ENCODE assay signal across 18 cellular contexts in genomic region chr11:117871784-117872183, GRCh38. TPM values are rescaled to one million over a fixed set of nuclear protein-coding genes. Genes with fewer than 3 reads are reported as not detected.
DNase-seq lines count a peak whose midpoint lies in the region; ATAC-seq and TF ChIP-seq lines count a peak whose summit lies in the region.
"Had no signal": no experiment of that assay in that cellular context is flagged by ENCODE, and none has a peak within 500 bp of the region (broad histone marks: within the 10 kb centered on the region; RNA-seq: fewer than 3 reads in every experiment).

No MANE protein-coding gene starts in this region.

- TF ChIP-seq EP300 in esophagus muscularis mucosa (IDR thresholded peaks at IDR 0.05) (no peak), transverse colon (IDR thresholded peaks at IDR 0.05; ENCODE audit: low read depth) (no peak)

- peak overlapping the region; percentile 56 for H3K4me3 Mint-ChIP-seq in neural crest cell

- H3K4me1 ChIP-seq in heart left ventricle (peaks cover 4 to 86% (median 57%) of the 10 kb centered on the region in 12 donors), right cardiac atrium (ENCODE audit: control insufficient read depth, insufficient read depth, low read length) (peaks cover 13% of the 10 kb centered on the region), esophagus muscularis mucosa (peaks cover 52 to 90% (median 77%) of the 10 kb centered on the region in 4 donors), transverse colon (peaks cover 7 to 61% (median 41%) of the 10 kb centered on the region in 4 donors), tibial artery (peaks cover 0 to 20% (median 12%) of the 10 kb centered on the region in 4 donors)

- in situ Hi-C loops in transverse colon (cut with MboI; ENCODE audit: low pct_ligation_motif_present in 1 of 4, low pct_unique_long_range_greater_than_20kb in 1 of 4, low sequenced_read_pairs in 3 of 4), result no loop called here

- DNase-seq in heart left ventricle (no peak), right cardiac atrium (no peak), esophagus muscularis mucosa (ENCODE audit: extremely low spot score) (peak; percentile 90), neural crest cell (ENCODE audit: low read depth, low spot score) (no peak), transverse colon (no peak), tibial artery (no peak), NCI-H2107 (lab: John Stamatoyannopoulos, UW) (no peak)
- no peak for DNase-seq in effector CD4-positive, alpha-beta T cell
- DNase-seq: 8988T, EL, KG1, NCI-H1048, NCI-H146, NCI-H2081 treated with DMSO at 0.1 percent for 48 hours, NCI-H2227 treated with DMSO at 0.1 percent for 48 hours, NCI-H526 treated with DMSO at 0.1 percent for 48 hours had no signal

- H3K27me3 ChIP-seq in heart left ventricle (peaks cover 0 to 18% (median 0%) of the 10 kb centered on the region in 9 donors), right cardiac atrium (ENCODE audit: control insufficient read depth, insufficient read depth) (no peaks in the 10 kb centered on the region), esophagus muscularis mucosa (peaks cover 0 to 13% (median 3%) of the 10 kb centered on the region in 4 donors), transverse colon (peaks cover 32% of the 10 kb centered on the region), tibial artery (peaks cover 4 to 42% of the 10 kb centered on the region in 2 donors)

- H3K27ac Mint-ChIP-seq in neural crest cell (ENCODE audit: unreplicated experiment), result no peak overlapping the region

- H3K27ac ChIP-seq in heart left ventricle (peak overlapping the region; percentile 26 to 96 (median 74)), right cardiac atrium (ENCODE audit: low read length) (no peak overlapping the region), esophagus muscularis mucosa (replicated peaks in 1 of 4) (peak overlapping the region in 3 of 4 donors; percentile 44 to 81 (median 79)), transverse colon (peak overlapping the region in 3 of 4 donors; percentile 80 to 90 (median 86)), tibial artery (no peak overlapping the region)

- H3K4me3 ChIP-seq in heart left ventricle (no peak overlapping the region), right cardiac atrium (ENCODE audit: low read length) (no peak overlapping the region), esophagus muscularis mucosa (no peak overlapping the region), transverse colon (no peak overlapping the region), tibial artery (no peak overlapping the region)

- ATAC-seq in heart left ventricle (no peak), right cardiac atrium (no peak)

- WGBS in heart left ventricle, 4 donors, result 75 to 85% (median 82%) methylated on average over 5 of the region's 5 CpGs
- WGBS in right cardiac atrium, result 77% methylated on average over 5 of the region's 5 CpGs
- 86% methylated on average over 5 of the region's 5 CpGs for WGBS in esophagus muscularis mucosa
- 74% methylated on average over 5 of the region's 5 CpGs; no CpG with 5 or more reads in 1 of the 2 donors for WGBS in transverse colon (ENCODE audit: low coverage in 1 of 2), 2 donors

- H3K36me3 Mint-ChIP-seq in neural crest cell (ENCODE audit: low read depth), result peaks cover 3% of the 10 kb centered on the region

- no peaks in the 10 kb centered on the region for H3K9me3 Mint-ChIP-seq in neural crest cell

- peaks cover 6% of the 10 kb centered on the region for H3K27me3 Mint-ChIP-seq in neural crest cell (ENCODE audit: low read depth)

- TF ChIP-seq POLR2A in heart left ventricle (IDR thresholded peaks at IDR 0.05), result no peak
- TF ChIP-seq POLR2A in esophagus muscularis mucosa (IDR thresholded peaks at IDR 0.05; ENCODE audit: low read depth), result no peak
- TF ChIP-seq POLR2A in transverse colon (IDR thresholded peaks at IDR 0.05), result no peak

- H3K36me3 ChIP-seq in heart left ventricle (peaks cover 0 to 4% (median 0%) of the 10 kb centered on the region in 9 donors), esophagus muscularis mucosa (no peaks in the 10 kb centered on the region), transverse colon (no peaks in the 10 kb centered on the region), tibial artery (no peaks in the 10 kb centered on the region)

- TF ChIP-seq CTCF in heart left ventricle (IDR thresholded peaks at IDR 0.05) (no peak), esophagus muscularis mucosa (IDR thresholded peaks at IDR 0.05) (no peak), neural crest cell (conservative IDR thresholded peaks at IDR 0.05) (no peak), transverse colon (IDR thresholded peaks at IDR 0.05) (no peak), tibial artery (IDR thresholded peaks at IDR 0.05) (no peak)

- H3K9me3 ChIP-seq in heart left ventricle, result no peaks in the 10 kb centered on the region
- H3K9me3 ChIP-seq in right cardiac atrium (ENCODE audit: control insufficient read depth, low read length), result no peaks in the 10 kb centered on the region
- H3K9me3 ChIP-seq in esophagus muscularis mucosa, result no peaks in the 10 kb centered on the region
- H3K9me3 ChIP-seq in transverse colon, result no peaks in the 10 kb centered on the region
- no peaks in the 10 kb centered on the region for H3K9me3 ChIP-seq in tibial artery

- intact Hi-C loops in heart left ventricle (cut with DNase I) (no loop called here), right cardiac atrium (cut with DNase I) (no loop called here), esophagus muscularis mucosa (cut with DNase I) (no loop called here), transverse colon (cut with DNase I; ENCODE audit: low total_unique reads) (no loop called here), tibial artery (cut with DNase I; ENCODE audit: low total_unique reads) (no loop called here)

- H3K4me1 Mint-ChIP-seq in neural crest cell, result peaks cover 64% of the 10 kb centered on the region

RNA-seq across cellular contexts. Expression of gene FXYD6, which starts 4.7 kb away (rescaled TPM):
- total RNA-seq in heart left ventricle (10 to 100 TPM; 24.6 to 51.2 (median 35.0) TPM), right cardiac atrium (10 to 100 TPM; 36.1 to 47.8 (median 40.9) TPM), esophagus muscularis mucosa (100 to 1,000 TPM in 2 of 4 donors, 10 to 100 TPM in 2; 78.9 to 105 (median 91.5) TPM), neural crest cell (113 TPM in 2 replicates), transverse colon (10 to 100 TPM; 29.2 to 62.5 (median 46.0) TPM)
- polyA plus RNA-seq in heart left ventricle (10 to 100 TPM; 51.2 to 54.0 TPM), right cardiac atrium (54.1 TPM)
- total RNA-seq: OCI-LY7 had no signal

RNA-seq across cellular contexts. Expression of gene FXYD2, which starts 47.2 kb away (rescaled TPM):
- total RNA-seq in heart left ventricle (1 to 10 TPM in 5 of 9 donors, under 1 TPM in 3, not detected in 1; 0.48 to 2.7 (median 1.8) TPM), right cardiac atrium (1 to 10 TPM; 1.1 to 4.0 (median 1.9) TPM), esophagus muscularis mucosa (1 to 10 TPM in 3 of 4 donors, under 1 TPM in 1; 0.52 to 5.8 (median 3.7) TPM), neural crest cell (0.18 and 0.26 TPM in 2 replicates), transverse colon (1 to 10 TPM in 2 of 4 donors, under 1 TPM in 1, not detected in 1; 0.64 to 1.2 (median 1.1) TPM)
- polyA plus RNA-seq in heart left ventricle (1 to 10 TPM in 1 of 2 donors, under 1 TPM in 1; 0.53 to 1.8 TPM), right cardiac atrium (2.1 TPM)
- total RNA-seq: M059J, OCI-LY7 had no signal

RNA-seq across cellular contexts. Expression of gene TMPRSS13, which starts 57.4 kb away (rescaled TPM):
- total RNA-seq in heart left ventricle, result under 1 TPM in 4 of 9 donors, not detected in 5; 0.06 to 0.51 (median 0.25) TPM
- polyA plus RNA-seq in heart left ventricle, result under 1 TPM; 0.03 to 0.08 TPM
- total RNA-seq in right cardiac atrium, result under 1 TPM in 1 of 4 donors, not detected in 3; 0.11 TPM
- polyA plus RNA-seq in right cardiac atrium, result 0.07 TPM
- not detected for total RNA-seq in esophagus muscularis mucosa
- 0.34 TPM in 1 of 2 replicates, not detected in the other for total RNA-seq in neural crest cell
- total RNA-seq in transverse colon, result under 1 TPM in 2 of 4 donors, not detected in 2; 0.27 to 0.79 TPM
- total RNA-seq: M059J had no signal

Comparison
In these comparisons a context has a peak if more than half of its experiments do, and no peak if none do; other contexts are left out.
1. H3K27ac ChIP-seq: peak in heart left ventricle (12 of 12), esophagus muscularis mucosa (3 of 4) and transverse colon (3 of 4); none in right cardiac atrium (single experiment) and tibial artery (0 of 2).